ENCODE assay signal across 16 cellular contexts in genomic region chr20:21312813-21313471, GRCh38.
"Had no signal": no experiment of that assay in that cellular context is flagged by ENCODE, and none has a peak within 500 bp of the region (broad histone marks: within the 10 kb centered on the region; RNA-seq: fewer than 3 reads in every experiment).

No MANE protein-coding gene starts in this region.

- DNase-seq: activated CD4-positive, alpha-beta memory T cell treated with anti-CD3 and anti-CD28 coated beads for 36 hours; activated CD4-positive, alpha-beta T cell treated with anti-CD3 and anti-CD28 coated beads for 1 hour; activated CD8-positive, alpha-beta memory T cell treated with anti-CD3 and anti-CD28 coated beads, Interleukin-2, amount 10 ng/mL, durations not matched to agents 7 days and 5 days; activated effector memory CD4-positive, alpha-beta T cell treated with Interleukin-2 at 50 U/mL for 16 hours; activated T-cell treated with anti-CD3 and anti-CD28 coated beads, Interleukin-2, amount 50 U/mL, for 1 hour; anterior cingulate cortex; cerebellar nuclear complex; erythroblast; gastrocnemius medialis; heart right ventricle; left cardiac atrium; pancreas; stimulated activated CD4-positive, alpha-beta T cell treated with anti-CD3 and anti-CD28 coated beads, Interleukin-12 subunit alpha, Interleukin-12 subunit beta, amount 100 ng/mL, for 4 hours; stimulated activated CD4-positive, alpha-beta T cell treated with anti-CD3 and anti-CD28 coated beads, Interleukin-2, amount 100 ng/mL, for 24 hours; uterus had no signal

- H3K4me1 ChIP-seq: uterus had no signal

- H3K4me3 ChIP-seq: gastrocnemius medialis, heart right ventricle, pancreas, thoracic aorta, uterus had no signal

- H3K36me3 ChIP-seq: pancreas, thoracic aorta, uterus had no signal

- H3K27ac ChIP-seq: gastrocnemius medialis, heart right ventricle, pancreas, thoracic aorta, uterus had no signal

- H3K27me3 ChIP-seq: gastrocnemius medialis, heart right ventricle, pancreas, uterus had no signal

- ATAC-seq: activated CD8-positive, alpha-beta memory T cell treated with anti-CD3 and anti-CD28 coated beads, Interleukin-2, amount 10 ng/mL, durations not matched to agents 7 days and 5 days; gastrocnemius medialis; heart right ventricle; left cardiac atrium; pancreas had no signal

- H3K9me3 ChIP-seq: gastrocnemius medialis, pancreas, thoracic aorta, uterus had no signal
